In genomic region chr17:34980353-34980680, GRCh38 we compare ENCODE assay signal across 8 cellular contexts. TPM values are rescaled to one million over a fixed set of nuclear protein-coding genes. Genes with fewer than 3 reads are reported as not detected.
DNase-seq lines count a peak whose midpoint lies in the region; ATAC-seq and TF ChIP-seq lines count a peak whose summit lies in the region.

TSS of gene LIG3 (plus strand) at chr17:34980512. CDS start at chr17:34983006, 2,494 bp downstream.

- H3K9me3 Mint-ChIP-seq in activated naive CD8-positive, alpha-beta T cell (ENCODE audit: low read depth): no peaks in the 10 kb centered on the region
- peaks cover 9% of the 10 kb centered on the region for H3K9me3 Mint-ChIP-seq in glutamatergic neuron (ENCODE audit: unreplicated experiment)

- peak within 1 kb of the TSS; percentile 100 for H3K27ac Mint-ChIP-seq in activated naive CD8-positive, alpha-beta T cell
- H3K27ac Mint-ChIP-seq in glutamatergic neuron (ENCODE audit: unreplicated experiment): peak within 1 kb of the TSS; percentile 93

- H3K4me1 ChIP-seq in osteoblast (ENCODE audit: insufficient read depth, low read length) (peaks cover 16% of the 10 kb centered on the region), thoracic aorta (ENCODE audit: control insufficient read depth in 1 of 2, low read depth in 2 of 2) (peaks cover 5 to 33% of the 10 kb centered on the region in 2 donors)

- H2AFZ ChIP-seq in osteoblast (ENCODE audit: low read length): peak within 1 kb of the TSS; percentile 85

- peak within 1 kb of the TSS; percentile 94 for H3K27ac ChIP-seq in osteoblast (ENCODE audit: low read depth, low read length)
- peak within 1 kb of the TSS; percentile 97 to 98 for H3K27ac ChIP-seq in thoracic aorta

- H3K9me3 ChIP-seq in osteoblast (ENCODE audit: low read depth, low read length) (no peaks in the 10 kb centered on the region), thoracic aorta (no peaks in the 10 kb centered on the region)

- ATAC-seq in HG02642 (IDR thresholded peaks at IDR 0.05; ENCODE audit: poor library complexity, unreplicated experiment) (peak; percentile 89), thoracic aorta (ENCODE audit: insufficient number of reproducible peaks, low FRiP score, low read depth) (peak; percentile 89)

- H3K4me2 ChIP-seq in osteoblast (ENCODE audit: insufficient read depth, low read length): peak within 1 kb of the TSS; percentile 93

- H3K4me3 Mint-ChIP-seq in activated naive CD8-positive, alpha-beta T cell: peak within 1 kb of the TSS; percentile 98
- H3K4me3 Mint-ChIP-seq in glutamatergic neuron (ENCODE audit: unreplicated experiment): peak within 1 kb of the TSS; percentile 98

- CTCF ChIA-PET in GM10248 (lab: Yijun Ruan, JAX): interaction anchor here (1.2 to 7.4 kb wide), 4 partner anchors 10 to 18 kb away, joined by 3 to 45 read pairs (median 15); no protein-coding TSS in a partner anchor

- H3K4me1 Mint-ChIP-seq in activated naive CD8-positive, alpha-beta T cell (ENCODE audit: low read depth): peaks cover 50% of the 10 kb centered on the region
- H3K4me1 Mint-ChIP-seq in glutamatergic neuron (ENCODE audit: low read depth, unreplicated experiment): peaks cover 14% of the 10 kb centered on the region

- peak within 1 kb of the TSS; percentile 83 for H3K4me3 ChIP-seq in osteoblast (ENCODE audit: insufficient read depth, low read length)
- H3K4me3 ChIP-seq in thoracic aorta: peak within 1 kb of the TSS; percentile 96

- H3K27me3 ChIP-seq in osteoblast (ENCODE audit: insufficient read depth, low read length): no peaks in the 10 kb centered on the region
- H3K27me3 ChIP-seq in thoracic aorta (replicated peaks; ENCODE audit: insufficient read depth): no peaks in the 10 kb centered on the region

- DNase-seq in GM10248 (ENCODE audit: extremely low spot score): peak; percentile 96
- peak; percentile 87 for DNase-seq in NCI-H1105 treated with DMSO at 0.1 percent for 48 hours (lab: John Stamatoyannopoulos, UW)
- DNase-seq in SKM-1 treated with dmso at 0.1 percent for 144 hours (lab: John Stamatoyannopoulos, UW; ENCODE audit: unreplicated experiment): peak; percentile 92
- DNase-seq in glutamatergic neuron: peak; percentile 96
- DNase-seq in osteoblast (ENCODE audit: insufficient read length, low spot score, missing footprints): peak; percentile 99
- peak; percentile 79 for DNase-seq in thoracic aorta (ENCODE audit: low spot score)

- TF ChIP-seq CTCF in GM10248 (IDR thresholded peaks at IDR 0.05; ENCODE audit: control extremely low read depth, extremely low read depth, low read depth, missing control alignments) (no peak), glutamatergic neuron (IDR thresholded peaks at IDR 0.05; ENCODE audit: partially characterized antibody, unreplicated experiment) (no peak), osteoblast (IDR thresholded peaks at IDR 0.05; ENCODE audit: extremely low read depth, low read depth, low read length) (no peak), thoracic aorta (IDR thresholded peaks at IDR 0.05) (no peak)

- H3K36me3 Mint-ChIP-seq in activated naive CD8-positive, alpha-beta T cell: peaks cover 10% of the 10 kb centered on the region
- H3K36me3 Mint-ChIP-seq in glutamatergic neuron (ENCODE audit: unreplicated experiment): no peaks in the 10 kb centered on the region

- H4K20me1 ChIP-seq in osteoblast (ENCODE audit: insufficient read depth, low read length): no peaks in the 10 kb centered on the region

- H3K27me3 Mint-ChIP-seq in activated naive CD8-positive, alpha-beta T cell: no peaks in the 10 kb centered on the region
- peaks cover 10% of the 10 kb centered on the region for H3K27me3 Mint-ChIP-seq in glutamatergic neuron (ENCODE audit: unreplicated experiment)

- POLR2A ChIA-PET in GM10248 (lab: Yijun Ruan, JAX): interaction anchor here (0.9 to 1.6 kb wide), 2 partner anchors 11 to 15 kb away, joined by 3 to 6 read pairs; no protein-coding TSS in a partner anchor

- H3K36me3 ChIP-seq in osteoblast (ENCODE audit: insufficient read depth, low read length) (peaks cover under 1% of the 10 kb centered on the region), thoracic aorta (no peaks in the 10 kb centered on the region)

- peaks cover 27% of the 10 kb centered on the region for H3K79me2 ChIP-seq in osteoblast (ENCODE audit: insufficient read depth, low read length)

RNA-seq across cellular contexts. Expression of gene LIG3, which starts in this region (rescaled TPM):
- 93.3 TPM for total RNA-seq in glutamatergic neuron (ENCODE audit: unreplicated experiment)
- 22.1 and 26.1 TPM in 2 replicates for total RNA-seq in osteoblast
- total RNA-seq in thoracic aorta: 10 to 100 TPM; 42.8 to 52.0 TPM

Comparison
In these comparisons a context has a peak if more than half of its experiments do, and no peak if none do; other contexts are left out.
1. Peak in every context shown above with its lines: DNase-seq, ATAC-seq, H3K4me3 ChIP-seq and H3K27ac ChIP-seq.